In the genomic region with DNA sequence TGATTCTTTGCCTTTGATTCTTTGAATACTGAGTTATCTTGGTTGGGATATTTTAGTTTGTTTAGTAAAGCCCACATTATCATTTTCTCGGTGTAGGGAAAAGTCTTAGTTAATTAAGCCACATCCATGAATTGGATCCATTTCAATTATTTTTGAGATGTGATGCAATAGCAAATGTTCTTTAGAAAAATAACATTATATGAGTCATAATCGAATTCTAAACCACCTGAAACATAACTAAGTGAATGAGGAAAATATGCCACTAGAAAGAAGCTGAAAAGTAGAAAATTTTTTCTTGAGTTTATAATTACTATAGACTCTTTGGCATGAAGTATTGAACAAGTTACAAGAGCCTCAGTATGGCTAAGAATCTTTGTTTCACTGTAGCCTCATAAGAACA, we compare ENCODE assay signal across 17 cellular contexts. TPM values are rescaled to one million over a fixed set of nuclear protein-coding genes. Genes with fewer than 3 reads are reported as not detected.
DNase-seq lines count a peak whose midpoint lies in the region; ATAC-seq, FAIRE-seq and TF ChIP-seq lines count a peak whose summit lies in the region.
"Had no signal": no experiment of that assay in that cellular context is flagged by ENCODE, and none has a peak within 500 bp of the region (broad histone marks: within the 10 kb centered on the region; RNA-seq: fewer than 3 reads in every experiment).

No MANE protein-coding gene starts in this region.

- POLR2A ChIA-PET in A549 (lab: Yijun Ruan, JAX) (no interaction called here), GM10248 (lab: Yijun Ruan, JAX) (no interaction called here)

- H3K18ac ChIP-seq in neuronal stem cell (ENCODE audit: low read length) = no peak overlapping the region

- no peak overlapping the region for H2BK120ac ChIP-seq in neuronal stem cell (ENCODE audit: low read depth, low read length)

- H3K4me1 ChIP-seq in A549 (no peaks in the 10 kb centered on the region), esophagus muscularis mucosa (peaks cover 10 to 35% (median 31%) of the 10 kb centered on the region in 4 donors), neuronal stem cell (ENCODE audit: control insufficient read depth in 2 of 2, insufficient read depth in 1 of 2, low read depth in 1 of 2, low read length in 2 of 2) (no peaks in the 10 kb centered on the region)

- CTCF ChIA-PET in A549 (lab: Yijun Ruan, JAX) (no interaction called here), GM10248 (lab: Yijun Ruan, JAX) (interaction anchor here (1.0 kb wide), 1 partner anchor 9 kb away, joined by 3 read pairs; no protein-coding TSS in a partner anchor)

- H3K27ac ChIP-seq in A549 = no peak overlapping the region
- H3K27ac ChIP-seq in esophagus muscularis mucosa (replicated peaks in 1 of 4) = peak overlapping the region in 3 of 4 donors; percentile 34 to 48 (median 42)
- no peak overlapping the region for H3K27ac ChIP-seq in neuronal stem cell (replicated peaks; ENCODE audit: low read length)
- H3K27ac ChIP-seq: C4-2B had no signal

- H3K36me3 ChIP-seq in esophagus muscularis mucosa (no peaks in the 10 kb centered on the region), neuronal stem cell (replicated peaks in 1 of 2; ENCODE audit: control insufficient read depth in 2 of 2, insufficient read depth in 2 of 2, low read length in 2 of 2) (no peaks in the 10 kb centered on the region)

- no peak overlapping the region for H2BK12ac ChIP-seq in neuronal stem cell (ENCODE audit: low read length)

- H4K91ac ChIP-seq in neuronal stem cell (ENCODE audit: low read depth, low read length, poor library complexity) = no peak overlapping the region

- H3K27me3 ChIP-seq in esophagus muscularis mucosa = no peaks in the 10 kb centered on the region
- no peaks in the 10 kb centered on the region for H3K27me3 ChIP-seq in neuronal stem cell (ENCODE audit: control insufficient read depth in 3 of 3, insufficient read depth in 3 of 3, low read depth in 1 of 3, low read length in 3 of 3)

- H3K4me3 ChIP-seq in A549 (no peak overlapping the region), esophagus muscularis mucosa (no peak overlapping the region), neuronal stem cell (ENCODE audit: low read length in 2 of 2) (no peak overlapping the region)

- H4K8ac ChIP-seq in neuronal stem cell (ENCODE audit: low read depth, low read length) = no peak overlapping the region

- H3K9me3 ChIP-seq in A549 (no peaks in the 10 kb centered on the region), esophagus muscularis mucosa (peaks cover 0 to under 1% (median 0%) of the 10 kb centered on the region in 4 donors), neuronal stem cell (replicated peaks in 1 of 2; ENCODE audit: control insufficient read depth in 2 of 2, insufficient read depth in 1 of 2, low read depth in 1 of 2, low read length in 2 of 2) (no peaks in the 10 kb centered on the region)

- no peak overlapping the region for H2AK5ac ChIP-seq in neuronal stem cell (ENCODE audit: low read depth, low read length)

- no peaks in the 10 kb centered on the region for H3K79me1 ChIP-seq in neuronal stem cell (ENCODE audit: low read depth, low read length)

- ATAC-seq in A549 = no peak
- ATAC-seq in GM19035 (IDR thresholded peaks at IDR 0.05; ENCODE audit: unreplicated experiment) = no peak
- no peak for ATAC-seq in HG03354 (IDR thresholded peaks at IDR 0.05; ENCODE audit: poor library complexity, severe bottlenecking, unreplicated experiment)
- ATAC-seq in GM21619 (IDR thresholded peaks at IDR 0.05; ENCODE audit: unreplicated experiment) = no peak

- no peak for DNase-seq in A549 (ENCODE audit: low read depth in 1 of 2, low spot score in 1 of 2)
- peak; percentile 17 for DNase-seq in astrocyte of the hippocampus (ENCODE audit: low read depth, low spot score)
- no peak for DNase-seq in esophagus muscularis mucosa (ENCODE audit: extremely low spot score)
- DNase-seq in neuronal stem cell (ENCODE audit: low spot score) = no peak
- DNase-seq in GM10248 (ENCODE audit: extremely low spot score) = no peak
- DNase-seq: DMS153, EL, H7, Kasumi-1, NCI-H2107, NCI-H345, NCI-H526 treated with DMSO at 0.1 percent for 48 hours had no signal

- FAIRE-seq in A549 (lab: Jason Lieb, UNC) = no peak

- H3K23ac ChIP-seq in neuronal stem cell (ENCODE audit: low read depth, low read length, poor library complexity) = no peak overlapping the region

- TF ChIP-seq POLR2A in A549 (IDR thresholded peaks at IDR 0.05; ENCODE audit: low read length) (no peak), esophagus muscularis mucosa (IDR thresholded peaks at IDR 0.05; ENCODE audit: low read depth) (no peak)

- no peak for TF ChIP-seq RAD21 in A549 (conservative IDR thresholded peaks at IDR 0.05 in 1 of 2, IDR thresholded peaks at IDR 0.05 in 1 of 2)

- H2BK5ac ChIP-seq in neuronal stem cell (ENCODE audit: low read length) = no peak overlapping the region

- 27% methylated on average over 2 of the region's 2 CpGs for WGBS in A549 (ENCODE audit: missing lambda C conversion rate)
- 75% methylated on average over 2 of the region's 2 CpGs for WGBS in esophagus muscularis mucosa
- no CpG with 5 or more reads among the region's 2 CpGs for WGBS in neuronal stem cell (ENCODE audit: extremely low coverage in 2 of 2, insufficient read length in 2 of 2, insufficient replicate concordance in 1 of 2), 2 donors

- H2BK15ac ChIP-seq in neuronal stem cell (ENCODE audit: low read length) = no peak overlapping the region

- no peak overlapping the region for H3K14ac ChIP-seq in neuronal stem cell (ENCODE audit: low read length)

- TF ChIP-seq EP300 in A549 (IDR thresholded peaks at IDR 0.05) (no peak), esophagus muscularis mucosa (IDR thresholded peaks at IDR 0.05) (no peak)

- TF ChIP-seq CTCF in A549 (IDR thresholded peaks at IDR 0.05) = no peak
- TF ChIP-seq CTCF in esophagus muscularis mucosa (IDR thresholded peaks at IDR 0.05) = no peak
- no peak for TF ChIP-seq CTCF in GM10248 (IDR thresholded peaks at IDR 0.05; ENCODE audit: control extremely low read depth, extremely low read depth, low read depth, missing control alignments)

- no peak overlapping the region for H3K9ac ChIP-seq in neuronal stem cell (ENCODE audit: low read depth, low read length, poor library complexity)

- H3K4me2 ChIP-seq in A549 (no peak overlapping the region), neuronal stem cell (ENCODE audit: insufficient read depth, low read length, poor library complexity, severe bottlenecking) (no peak overlapping the region)

- peak overlapping the region; percentile 47 for H2AFZ ChIP-seq in neuronal stem cell (ENCODE audit: low read length)

- intact Hi-C loops in esophagus muscularis mucosa (cut with DNase I) = no loop called here

- no peak overlapping the region for H3K4ac ChIP-seq in neuronal stem cell (ENCODE audit: low read length)

TF ChIP-seq in A549, 52 proteins besides CTCF, POLR2A, EP300 and RAD21:
- TF ChIP-seq EHF (CRISPR knock-in tag; IDR thresholded peaks at IDR 0.05) = no peak
- TF ChIP-seq FOSL2 (IDR thresholded peaks at IDR 0.05) = no peak
- peak; percentile 41; the same call in 1 of the 2 replicates for TF ChIP-seq FOSL2 (CRISPR knock-in tag; IDR thresholded peaks at IDR 0.05)
- TF ChIP-seq CBX8 (IDR thresholded peaks at IDR 0.05) = no peak
TF ChIP-seq in A549: peak in this region for 1.

RNA-seq across cellular contexts. Expression of a gene that starts 17.5 kb away (rescaled TPM):
- not detected in 2 replicates for polyA plus RNA-seq in A549 (2011; rRNA removed)
- not detected in 2 replicates for polyA plus RNA-seq in A549 (2012; cell fraction: cytosol; rRNA removed)
- not detected in 2 replicates for polyA plus RNA-seq in A549 (2012; cell fraction: nucleus; rRNA removed)
- polyA plus RNA-seq in A549 (2017; fragmentation: RNase III; extraction: RNeasy Plus Mini Kit Qiagen cat#74134 plus additional on column Dnase treatment) = not detected in 3 replicates
- polyA minus RNA-seq in A549 (2011; rRNA and poly(A)+ RNA removed) = not detected in 2 replicates
- 1 to 10 TPM in 3 of 4 donors, under 1 TPM in 1; 0.33 to 1.7 (median 1.1) TPM for total RNA-seq in esophagus muscularis mucosa
- 0.26 TPM for polyA plus RNA-seq in neuronal stem cell (2013, experiment 1 of 2)
- polyA plus RNA-seq in neuronal stem cell (2013, experiment 2 of 2) = 0.28 TPM
- total RNA-seq: A172 had no signal

RNA-seq across cellular contexts. Expression of a gene that starts 36.8 kb away (rescaled TPM):
- polyA plus RNA-seq in A549 (2011; rRNA removed) = not detected in 2 replicates
- not detected in 2 replicates for polyA plus RNA-seq in A549 (2012; cell fraction: cytosol; rRNA removed)
- not detected in 2 replicates for polyA plus RNA-seq in A549 (2012; cell fraction: nucleus; rRNA removed)
- not detected in 3 replicates for polyA plus RNA-seq in A549 (2017; fragmentation: RNase III; extraction: RNeasy Plus Mini Kit Qiagen cat#74134 plus additional on column Dnase treatment)
- polyA minus RNA-seq in A549 (2011; rRNA and poly(A)+ RNA removed) = not detected in 2 replicates
- not detected for total RNA-seq in esophagus muscularis mucosa
- 0.04 TPM for polyA plus RNA-seq in neuronal stem cell (2013, experiment 1 of 2)
- 0.01 TPM for polyA plus RNA-seq in neuronal stem cell (2013, experiment 2 of 2)
- total RNA-seq: A172, H7 had no signal

Comparison
In these comparisons a context has a peak if more than half of its experiments do, and no peak if none do; other contexts are left out.
1. H3K27ac ChIP-seq: peak in esophagus muscularis mucosa (3 of 4); none in A549 (0 of 2) and neuronal stem cell (single experiment).